In genomic region chr4:142218726-142219125, GRCh38 we compare ENCODE assay signal across 7 cellular contexts.
"Had no signal": no experiment of that assay in that cellular context is flagged by ENCODE, and none has a peak within 500 bp of the region (broad histone marks: within the 10 kb centered on the region; RNA-seq: fewer than 3 reads in every experiment).

No MANE protein-coding gene starts in this region.

- ATAC-seq: HepG2, K562 had no signal

- H3K4me3 ChIP-seq: K562 had no signal

- H3K27ac ChIP-seq: HL-60 had no signal

- DNase-seq: IMR-90, KBM-7, KG1 had no signal

- FAIRE-seq: HepG2, HTR-8/SVneo, K562 had no signal
